Comparison of ENCODE assay signal across 8 cellular contexts in the genomic region with DNA sequence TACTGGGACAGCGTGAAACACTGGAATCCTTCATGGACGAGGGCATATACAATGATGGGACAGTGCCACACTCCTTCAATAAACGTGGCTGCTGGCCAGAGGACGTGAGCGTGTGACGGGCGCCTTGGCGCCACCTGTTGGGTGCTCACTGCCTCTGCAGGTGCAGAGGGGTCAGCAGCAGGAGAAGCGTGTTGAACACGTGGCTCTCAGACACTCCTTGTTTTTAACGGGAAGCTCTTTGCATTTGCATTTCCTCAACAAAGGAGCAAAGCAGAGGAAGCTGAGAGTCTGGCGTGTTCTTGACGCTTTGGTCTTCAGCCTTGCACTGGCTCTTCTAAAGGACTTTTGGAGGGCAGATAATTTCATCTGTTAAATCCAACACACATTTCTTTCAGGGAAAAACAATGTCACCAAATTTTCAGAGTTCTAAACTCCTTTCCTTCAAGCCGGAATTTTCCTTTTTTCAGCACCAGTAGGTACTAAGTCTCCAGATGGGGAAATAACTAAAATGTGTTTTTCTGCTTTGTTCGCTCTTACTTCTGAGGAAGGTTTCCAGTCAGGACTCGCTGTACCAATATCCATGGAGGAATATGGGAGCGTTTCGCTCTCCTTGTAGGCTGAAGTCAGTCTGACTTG. TPM values are rescaled to one million over a fixed set of nuclear protein-coding genes. Genes with fewer than 3 reads are reported as not detected.
A peak's percentile ranks its signal among the peaks of the same experiment; 100 is the strongest.
DNase-seq lines count a peak whose midpoint lies in the region; ATAC-seq, FAIRE-seq and TF ChIP-seq lines count a peak whose summit lies in the region.

No MANE protein-coding gene starts in this region.

- peak; percentile 92 for TF ChIP-seq CTCF in activated B cell treated with CpG ODN at 0.5 μM for 24 hours (IDR thresholded peaks at IDR 0.05)
- TF ChIP-seq CTCF in kidney (IDR thresholded peaks at IDR 0.05; ENCODE audit: borderline replicate concordance, extremely low read depth, insufficient read depth), result peak; percentile 89

- intact Hi-C loops in activated B cell treated with CpG ODN at 0.5 μM for 24 hours (cut with micrococcal nuclease), result loop anchor here (1.0 to 10.0 kb wide), 3 partner anchors 56 to 551 kb away; no protein-coding TSS in a partner anchor
- intact Hi-C loops in kidney (cut with DNase I), result loop anchor here (10.0 kb wide), 1 partner anchor 89 kb away; no protein-coding TSS in a partner anchor

- no peaks in the 10 kb centered on the region for H3K9me3 ChIP-seq in kidney (ENCODE audit: control insufficient read depth in 1 of 2, low read length in 2 of 2)

- POLR2A ChIA-PET in activated B cell treated with CpG ODN at 0.5 μM for 24 hours (lab: Charles Lee), result interaction anchor here (0.6 to 1.5 kb wide), 3 partner anchors 37 to 213 kb away, joined by 3 to 4 read pairs (median 3); no protein-coding TSS in a partner anchor

- peaks cover 9 to 16% of the 10 kb centered on the region in 2 donors for H3K4me1 ChIP-seq in kidney (ENCODE audit: control insufficient read depth in 1 of 2, insufficient read depth in 1 of 2, low read depth in 1 of 2, low read length in 2 of 2)

- H3K9me3 Mint-ChIP-seq in activated B cell treated with CpG ODN at 0.5 μM for 24 hours, result no peaks in the 10 kb centered on the region

- no peak overlapping the region for H3K4me3 ChIP-seq in kidney (ENCODE audit: low read length in 2 of 2)

- no peaks in the 10 kb centered on the region for H3K27me3 Mint-ChIP-seq in activated B cell treated with CpG ODN at 0.5 μM for 24 hours

- DNase-seq in AG08396 (ENCODE audit: low spot score) (peak; percentile 85), NCI-H2227 (lab: John Stamatoyannopoulos, UW; ENCODE audit: unreplicated experiment) (peak; percentile 83), activated B cell treated with CpG ODN at 0.5 μM for 24 hours (peak; percentile 57), caudate nucleus (lab: John Stamatoyannopoulos, UW) (peak in 54 of 61 donors; percentile 11 to 88 (median 62)), kidney (peak; percentile 91)
- DNase-seq in stimulated activated CD4-positive, alpha-beta T cell treated with anti-CD3 and anti-CD28 coated beads, Interleukin-15, amount 100 ng/mL, for 24 hours, result peak; percentile 79

- FAIRE-seq in kidney (lab: Jason Lieb, UNC), result no peak

- H3K27ac Mint-ChIP-seq in activated B cell treated with CpG ODN at 0.5 μM for 24 hours, result peak overlapping the region; percentile 63

- ATAC-seq in GM21786 (IDR thresholded peaks at IDR 0.05; ENCODE audit: unreplicated experiment), result peak; percentile 26
- peak; percentile 35 for ATAC-seq in activated B cell treated with CpG ODN at 0.5 μM for 24 hours (ENCODE audit: low read depth)
- no peak for ATAC-seq in GM19467 (IDR thresholded peaks at IDR 0.05; ENCODE audit: unreplicated experiment)

- CTCF ChIA-PET in activated B cell treated with CpG ODN at 0.5 μM for 24 hours (lab: Charles Lee), result interaction anchor here (0.7 to 2.6 kb wide), 9 partner anchors 10 to 552 kb away, joined by 3 to 25 read pairs (median 5); partner anchors contain the start of gene SUN1

- H3K4me3 Mint-ChIP-seq in activated B cell treated with CpG ODN at 0.5 μM for 24 hours, result no peak overlapping the region

- H3K27ac ChIP-seq in caudate nucleus (ENCODE audit: low read depth, low read length) (peak overlapping the region; percentile 56), kidney (ENCODE audit: low read depth in 2 of 2, low read length in 2 of 2) (peak overlapping the region; percentile 39 to 66)

- H3K9ac ChIP-seq in kidney (ENCODE audit: low read length in 2 of 2), result no peak overlapping the region

- peaks cover 27% of the 10 kb centered on the region for H3K4me1 Mint-ChIP-seq in activated B cell treated with CpG ODN at 0.5 μM for 24 hours

- H3K36me3 Mint-ChIP-seq in activated B cell treated with CpG ODN at 0.5 μM for 24 hours (ENCODE audit: low read depth), result peaks cover 43% of the 10 kb centered on the region

- peaks cover 11 to 22% of the 10 kb centered on the region in 2 donors for H3K36me3 ChIP-seq in kidney (ENCODE audit: control insufficient read depth in 1 of 2, insufficient read depth in 2 of 2, low read length in 2 of 2)

RNA-seq across cellular contexts. Expression of gene GET4, which starts 2.9 kb away (rescaled TPM):
- total RNA-seq in activated B cell treated with CpG ODN at 0.5 μM for 24 hours (40.5 and 41.4 TPM in 2 replicates), kidney (44.8 TPM)
- 80.8 TPM for polyA plus RNA-seq in kidney (ENCODE audit: insufficient read depth, low read depth, low replicate concordance)

RNA-seq across cellular contexts. Expression of gene SUN1, which starts 41.2 kb away (rescaled TPM):
- total RNA-seq in activated B cell treated with CpG ODN at 0.5 μM for 24 hours (101 and 119 TPM in 2 replicates), kidney (168 TPM)
- polyA plus RNA-seq in kidney (ENCODE audit: insufficient read depth, low read depth, low replicate concordance), result 40.4 TPM
